In the genomic region with DNA sequence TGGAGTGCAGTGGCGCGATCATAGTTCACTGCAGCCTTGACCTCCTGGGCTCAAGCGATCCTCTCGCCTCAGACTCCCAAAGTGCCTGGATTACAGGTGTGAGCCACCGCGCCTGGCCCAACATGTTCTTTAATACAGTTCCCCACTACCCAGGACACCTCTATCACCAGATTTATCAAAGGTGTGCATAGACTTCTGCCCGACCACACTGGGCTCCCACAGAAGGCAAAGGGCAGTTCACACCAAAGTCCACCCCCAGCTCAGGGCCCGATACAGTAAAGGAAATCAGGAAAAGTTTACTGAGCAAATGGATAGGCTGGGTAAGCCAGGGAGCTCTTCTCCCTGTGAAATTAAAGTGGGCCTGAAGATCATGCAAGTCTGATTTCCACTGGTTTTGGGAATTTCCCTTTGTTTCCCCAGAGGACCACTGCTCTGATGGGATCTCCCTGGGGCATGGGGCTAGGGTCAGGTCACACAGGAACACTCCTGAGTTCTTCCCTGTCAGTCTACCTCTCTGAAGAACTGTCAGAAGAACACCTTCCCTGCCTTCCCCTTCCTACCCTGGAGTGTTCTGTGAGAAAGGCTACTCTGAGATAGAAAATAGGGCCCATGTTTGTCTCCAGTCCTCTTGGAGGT, we compare ENCODE assay signal across 1 cellular context.
TF ChIP-seq lines count a peak whose summit lies in the region.

No MANE protein-coding gene starts in this region.

TF ChIP-seq in H1, 55 proteins besides CTCF, POLR2A, EP300 and RAD21:
- no peak for TF ChIP-seq CBX5 (IDR thresholded peaks at IDR 0.05; ENCODE audit: low read depth, low read length)
- TF ChIP-seq RFX5 (IDR thresholded peaks at IDR 0.05; ENCODE audit: borderline replicate concordance, low read depth, low read length): no peak
- no peak for TF ChIP-seq JUND (IDR thresholded peaks at IDR 0.05; ENCODE audit: low read length)
- TF ChIP-seq, protein P1, sequence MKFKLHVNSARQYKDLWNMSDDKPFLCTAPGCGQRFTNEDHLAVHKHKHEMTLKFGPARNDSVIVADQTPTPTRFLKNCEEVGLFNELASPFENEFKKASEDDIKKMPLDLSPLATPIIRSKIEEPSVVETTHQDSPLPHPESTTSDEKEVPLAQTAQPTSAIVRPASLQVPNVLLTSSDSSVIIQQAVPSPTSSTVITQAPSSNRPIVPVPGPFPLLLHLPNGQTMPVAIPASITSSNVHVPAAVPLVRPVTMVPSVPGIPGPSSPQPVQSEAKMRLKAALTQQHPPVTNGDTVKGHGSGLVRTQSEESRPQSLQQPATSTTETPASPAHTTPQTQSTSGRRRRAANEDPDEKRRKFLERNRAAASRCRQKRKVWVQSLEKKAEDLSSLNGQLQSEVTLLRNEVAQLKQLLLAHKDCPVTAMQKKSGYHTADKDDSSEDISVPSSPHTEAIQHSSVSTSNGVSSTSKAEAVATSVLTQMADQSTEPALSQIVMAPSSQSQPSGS (IDR thresholded peaks at IDR 0.05; ENCODE audit: low read length): no peak
- TF ChIP-seq, protein P2, sequence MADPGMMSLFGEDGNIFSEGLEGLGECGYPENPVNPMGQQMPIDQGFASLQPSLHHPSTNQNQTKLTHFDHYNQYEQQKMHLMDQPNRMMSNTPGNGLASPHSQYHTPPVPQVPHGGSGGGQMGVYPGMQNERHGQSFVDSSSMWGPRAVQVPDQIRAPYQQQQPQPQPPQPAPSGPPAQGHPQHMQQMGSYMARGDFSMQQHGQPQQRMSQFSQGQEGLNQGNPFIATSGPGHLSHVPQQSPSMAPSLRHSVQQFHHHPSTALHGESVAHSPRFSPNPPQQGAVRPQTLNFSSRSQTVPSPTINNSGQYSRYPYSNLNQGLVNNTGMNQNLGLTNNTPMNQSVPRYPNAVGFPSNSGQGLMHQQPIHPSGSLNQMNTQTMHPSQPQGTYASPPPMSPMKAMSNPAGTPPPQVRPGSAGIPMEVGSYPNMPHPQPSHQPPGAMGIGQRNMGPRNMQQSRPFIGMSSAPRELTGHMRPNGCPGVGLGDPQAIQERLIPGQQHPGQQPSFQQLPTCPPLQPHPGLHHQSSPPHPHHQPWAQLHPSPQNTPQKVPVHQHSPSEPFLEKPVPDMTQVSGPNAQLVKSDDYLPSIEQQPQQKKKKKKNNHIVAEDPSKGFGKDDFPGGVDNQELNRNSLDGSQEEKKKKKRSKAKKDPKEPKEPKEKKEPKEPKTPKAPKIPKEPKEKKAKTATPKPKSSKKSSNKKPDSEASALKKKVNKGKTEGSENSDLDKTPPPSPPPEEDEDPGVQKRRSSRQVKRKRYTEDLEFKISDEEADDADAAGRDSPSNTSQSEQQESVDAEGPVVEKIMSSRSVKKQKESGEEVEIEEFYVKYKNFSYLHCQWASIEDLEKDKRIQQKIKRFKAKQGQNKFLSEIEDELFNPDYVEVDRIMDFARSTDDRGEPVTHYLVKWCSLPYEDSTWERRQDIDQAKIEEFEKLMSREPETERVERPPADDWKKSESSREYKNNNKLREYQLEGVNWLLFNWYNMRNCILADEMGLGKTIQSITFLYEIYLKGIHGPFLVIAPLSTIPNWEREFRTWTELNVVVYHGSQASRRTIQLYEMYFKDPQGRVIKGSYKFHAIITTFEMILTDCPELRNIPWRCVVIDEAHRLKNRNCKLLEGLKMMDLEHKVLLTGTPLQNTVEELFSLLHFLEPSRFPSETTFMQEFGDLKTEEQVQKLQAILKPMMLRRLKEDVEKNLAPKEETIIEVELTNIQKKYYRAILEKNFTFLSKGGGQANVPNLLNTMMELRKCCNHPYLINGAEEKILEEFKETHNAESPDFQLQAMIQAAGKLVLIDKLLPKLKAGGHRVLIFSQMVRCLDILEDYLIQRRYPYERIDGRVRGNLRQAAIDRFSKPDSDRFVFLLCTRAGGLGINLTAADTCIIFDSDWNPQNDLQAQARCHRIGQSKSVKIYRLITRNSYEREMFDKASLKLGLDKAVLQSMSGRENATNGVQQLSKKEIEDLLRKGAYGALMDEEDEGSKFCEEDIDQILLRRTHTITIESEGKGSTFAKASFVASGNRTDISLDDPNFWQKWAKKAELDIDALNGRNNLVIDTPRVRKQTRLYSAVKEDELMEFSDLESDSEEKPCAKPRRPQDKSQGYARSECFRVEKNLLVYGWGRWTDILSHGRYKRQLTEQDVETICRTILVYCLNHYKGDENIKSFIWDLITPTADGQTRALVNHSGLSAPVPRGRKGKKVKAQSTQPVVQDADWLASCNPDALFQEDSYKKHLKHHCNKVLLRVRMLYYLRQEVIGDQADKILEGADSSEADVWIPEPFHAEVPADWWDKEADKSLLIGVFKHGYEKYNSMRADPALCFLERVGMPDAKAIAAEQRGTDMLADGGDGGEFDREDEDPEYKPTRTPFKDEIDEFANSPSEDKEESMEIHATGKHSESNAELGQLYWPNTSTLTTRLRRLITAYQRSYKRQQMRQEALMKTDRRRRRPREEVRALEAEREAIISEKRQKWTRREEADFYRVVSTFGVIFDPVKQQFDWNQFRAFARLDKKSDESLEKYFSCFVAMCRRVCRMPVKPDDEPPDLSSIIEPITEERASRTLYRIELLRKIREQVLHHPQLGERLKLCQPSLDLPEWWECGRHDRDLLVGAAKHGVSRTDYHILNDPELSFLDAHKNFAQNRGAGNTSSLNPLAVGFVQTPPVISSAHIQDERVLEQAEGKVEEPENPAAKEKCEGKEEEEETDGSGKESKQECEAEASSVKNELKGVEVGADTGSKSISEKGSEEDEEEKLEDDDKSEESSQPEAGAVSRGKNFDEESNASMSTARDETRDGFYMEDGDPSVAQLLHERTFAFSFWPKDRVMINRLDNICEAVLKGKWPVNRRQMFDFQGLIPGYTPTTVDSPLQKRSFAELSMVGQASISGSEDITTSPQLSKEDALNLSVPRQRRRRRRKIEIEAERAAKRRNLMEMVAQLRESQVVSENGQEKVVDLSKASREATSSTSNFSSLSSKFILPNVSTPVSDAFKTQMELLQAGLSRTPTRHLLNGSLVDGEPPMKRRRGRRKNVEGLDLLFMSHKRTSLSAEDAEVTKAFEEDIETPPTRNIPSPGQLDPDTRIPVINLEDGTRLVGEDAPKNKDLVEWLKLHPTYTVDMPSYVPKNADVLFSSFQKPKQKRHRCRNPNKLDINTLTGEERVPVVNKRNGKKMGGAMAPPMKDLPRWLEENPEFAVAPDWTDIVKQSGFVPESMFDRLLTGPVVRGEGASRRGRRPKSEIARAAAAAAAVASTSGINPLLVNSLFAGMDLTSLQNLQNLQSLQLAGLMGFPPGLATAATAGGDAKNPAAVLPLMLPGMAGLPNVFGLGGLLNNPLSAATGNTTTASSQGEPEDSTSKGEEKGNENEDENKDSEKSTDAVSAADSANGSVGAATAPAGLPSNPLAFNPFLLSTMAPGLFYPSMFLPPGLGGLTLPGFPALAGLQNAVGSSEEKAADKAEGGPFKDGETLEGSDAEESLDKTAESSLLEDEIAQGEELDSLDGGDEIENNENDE (IDR thresholded peaks at IDR 0.05; ENCODE audit: insufficient replicate concordance, low read length): no peak
- no peak for TF ChIP-seq CREB1 (IDR thresholded peaks at IDR 0.05)
- TF ChIP-seq, protein P3, sequence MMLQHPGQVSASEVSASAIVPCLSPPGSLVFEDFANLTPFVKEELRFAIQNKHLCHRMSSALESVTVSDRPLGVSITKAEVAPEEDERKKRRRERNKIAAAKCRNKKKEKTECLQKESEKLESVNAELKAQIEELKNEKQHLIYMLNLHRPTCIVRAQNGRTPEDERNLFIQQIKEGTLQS (IDR thresholded peaks at IDR 0.05; ENCODE audit: insufficient read depth, low read depth, low read length): no peak
- no peak for TF ChIP-seq BCL11A (IDR thresholded peaks at IDR 0.05; ENCODE audit: low read depth in 2 of 2, low read length in 2 of 2)
- TF ChIP-seq FOSL1 (IDR thresholded peaks at IDR 0.05; ENCODE audit: insufficient read depth, low read depth, low read length): no peak
- TF ChIP-seq SIN3A (conservative IDR thresholded peaks at IDR 0.05 in 1 of 2, IDR thresholded peaks at IDR 0.05 in 1 of 2; ENCODE audit: low read depth in 1 of 2, low read length in 2 of 2): no peak
- TF ChIP-seq EZH2 (IDR thresholded peaks at IDR 0.05; ENCODE audit: low read depth, low read length, severe bottlenecking): no peak
